9 cellular contexts compared by ENCODE assay signal in genomic region chr4:44679060-44679459, GRCh38. TPM values are rescaled to one million over a fixed set of nuclear protein-coding genes. Genes with fewer than 3 reads are reported as not detected.
DNase-seq lines count a peak whose midpoint lies in the region; ATAC-seq and TF ChIP-seq lines count a peak whose summit lies in the region.
"Had no signal": no experiment of that assay in that cellular context is flagged by ENCODE, and none has a peak within 500 bp of the region (broad histone marks: within the 10 kb centered on the region; RNA-seq: fewer than 3 reads in every experiment).

No MANE protein-coding gene starts in this region.

- H4K20me1 ChIP-seq in GM23338 (replicated peaks; ENCODE audit: insufficient read depth), result no peaks in the 10 kb centered on the region

- H3K4me3 Mint-ChIP-seq in CD4-positive, alpha-beta memory T cell, result peak overlapping the region; percentile 92 to 99 (median 97)
- H3K4me3 Mint-ChIP-seq in GM23338 (peak overlapping the region; percentile 96), WTC11 (peak overlapping the region; percentile 87)

- H3K27me3 ChIP-seq in CD4-positive, alpha-beta memory T cell (ENCODE audit: insufficient read depth, low read length), result no peaks in the 10 kb centered on the region
- H3K27me3 ChIP-seq in GM23338 (ENCODE audit: insufficient read depth), result no peaks in the 10 kb centered on the region
- no peaks in the 10 kb centered on the region for H3K27me3 ChIP-seq in thymus (ENCODE audit: control insufficient read depth, insufficient read depth)

- DNase-seq in CD4-positive, alpha-beta memory T cell, result peak in 2 of 5 donors; percentile 1 to 38
- DNase-seq in GM23338 (ENCODE audit: low spot score) (no peak), WTC11 (ENCODE audit: low spot score) (no peak), NCI-H1930 (lab: John Stamatoyannopoulos, UW) (no peak), islet precursor cell (no peak)

- CTCF ChIA-PET in CD4-positive, alpha-beta memory T cell (lab: Charles Lee; ENCODE audit: partially characterized antibody), result interaction anchor here (1.2 to 1.3 kb wide), 2 partner anchors 8 to 46 kb away, joined by 3 to 4 read pairs; no protein-coding TSS in a partner anchor
- CTCF ChIA-PET in WTC11 (lab: Charles Lee), result interaction anchor here (1.3 kb wide), 1 partner anchor 254 kb away, joined by 3 read pairs; no protein-coding TSS in a partner anchor

- peaks cover 30% of the 10 kb centered on the region for H3K79me2 ChIP-seq in GM23338 (replicated peaks; ENCODE audit: insufficient read depth)

- H3K9me3 ChIP-seq in CD4-positive, alpha-beta memory T cell (ENCODE audit: control insufficient read depth in 1 of 2, low read length in 2 of 2), result no peaks in the 10 kb centered on the region
- H3K9me3 ChIP-seq in iPS-18c (ENCODE audit: control insufficient read depth, insufficient read depth, low read length) (no peaks in the 10 kb centered on the region), thymus (ENCODE audit: control insufficient read depth) (no peaks in the 10 kb centered on the region)

- peak overlapping the region; percentile 88 for H3K4me2 ChIP-seq in GM23338

- H3K4me1 ChIP-seq in CD4-positive, alpha-beta memory T cell (ENCODE audit: insufficient read depth, low read length), result peaks cover 29% of the 10 kb centered on the region
- peaks cover 12% of the 10 kb centered on the region; the same call in 1 of the 2 replicates for H3K4me1 ChIP-seq in GM23338 (ENCODE audit: insufficient read depth)
- peaks cover 3% of the 10 kb centered on the region for H3K4me1 ChIP-seq in thymus (ENCODE audit: control insufficient read depth, insufficient read depth, low read length)

- peaks cover 18 to 50% (median 27%) of the 10 kb centered on the region in 4 donors for H3K4me1 Mint-ChIP-seq in CD4-positive, alpha-beta memory T cell
- H3K4me1 Mint-ChIP-seq in GM23338 (peaks cover 7% of the 10 kb centered on the region; the same call in 2 of the 3 replicates), WTC11 (peaks cover 13% of the 10 kb centered on the region)

- no peaks in the 10 kb centered on the region for H3K9me2 ChIP-seq in GM23338 (ENCODE audit: insufficient read depth)

- H3K4me3 ChIP-seq in CD4-positive, alpha-beta memory T cell (ENCODE audit: low read length in 2 of 2), result peak overlapping the region; percentile 80 to 87
- peak overlapping the region; percentile 73 for H3K4me3 ChIP-seq in GM23338
- H3K4me3 ChIP-seq in iPS-18c (ENCODE audit: insufficient read depth, low read depth, low read length), result peak overlapping the region; percentile 66
- H3K4me3 ChIP-seq in thymus (ENCODE audit: low read length), result peak overlapping the region; percentile 95

- no peaks in the 10 kb centered on the region for H3K9me3 Mint-ChIP-seq in CD4-positive, alpha-beta memory T cell
- H3K9me3 Mint-ChIP-seq in GM23338 (no peaks in the 10 kb centered on the region), WTC11 (no peaks in the 10 kb centered on the region)

- peak overlapping the region; percentile 91 for H3K27ac ChIP-seq in CD4-positive, alpha-beta memory T cell (ENCODE audit: low read depth, low read length)
- H3K27ac ChIP-seq in GM23338 (ENCODE audit: low read depth) (no peak overlapping the region), thymus (ENCODE audit: low read depth) (peak overlapping the region; percentile 94)

- peaks cover 10% of the 10 kb centered on the region for H3K36me3 ChIP-seq in CD4-positive, alpha-beta memory T cell (ENCODE audit: insufficient read depth, low read length)
- H3K36me3 ChIP-seq in GM23338 (ENCODE audit: insufficient read depth) (peaks cover 19% of the 10 kb centered on the region), thymus (ENCODE audit: control insufficient read depth, insufficient read depth) (no peaks in the 10 kb centered on the region)

- H3K36me3 Mint-ChIP-seq in CD4-positive, alpha-beta memory T cell, result peaks cover 2 to 25% of the 10 kb centered on the region in 2 donors
- H3K36me3 Mint-ChIP-seq in GM23338 (ENCODE audit: low read depth) (peaks cover 15% of the 10 kb centered on the region), WTC11 (peaks cover 14% of the 10 kb centered on the region)

- ATAC-seq in GM23338, result no peak
- no peak for ATAC-seq in WTC11
- ATAC-seq in HG02678 (IDR thresholded peaks at IDR 0.05; ENCODE audit: unreplicated experiment), result no peak

- H2AFZ ChIP-seq in GM23338, result peak overlapping the region; percentile 99; the same call in 1 of the 2 replicates

- H3F3A ChIP-seq in GM23338 (replicated peaks; ENCODE audit: low read depth), result no peaks in the 10 kb centered on the region

- no peaks in the 10 kb centered on the region for H3K27me3 Mint-ChIP-seq in CD4-positive, alpha-beta memory T cell
- H3K27me3 Mint-ChIP-seq in GM23338 (ENCODE audit: insufficient read depth, low read depth, poor library complexity) (peaks cover 2% of the 10 kb centered on the region), WTC11 (ENCODE audit: low read depth) (peaks cover 3% of the 10 kb centered on the region; the same call in 1 of the 2 replicates)

- POLR2A ChIA-PET in CD4-positive, alpha-beta memory T cell (lab: Charles Lee; ENCODE audit: partially characterized antibody), result interaction anchor here (1.1 to 3.3 kb wide), 8 partner anchors 8 to 47 kb away, joined by 4 to 60 read pairs (median 7); partner anchors contain the start of gene GNPDA2
- POLR2A ChIA-PET in WTC11 (lab: Charles Lee), result interaction anchor here (0.6 to 0.8 kb wide), 2 partner anchors 16 to 28 kb away, joined by 3 read pairs; no protein-coding TSS in a partner anchor

- intact Hi-C loops in CD4-positive, alpha-beta memory T cell (cut with micrococcal nuclease), result no loop called here

- H3K27ac Mint-ChIP-seq in CD4-positive, alpha-beta memory T cell, result peak overlapping the region; percentile 96 to 99 (median 98)
- H3K27ac Mint-ChIP-seq in GM23338 (peak overlapping the region; percentile 97), WTC11 (peak overlapping the region; percentile 91)

- 0% methylated on average over 3 of the region's 3 CpGs for WGBS in thymus

- TF ChIP-seq CTCF in GM23338 (conservative IDR thresholded peaks at IDR 0.05; ENCODE audit: low read depth in 2 of 2) (no peak), WTC11 (IDR thresholded peaks at IDR 0.05) (no peak)

TF ChIP-seq in GM23338, 12 proteins besides CTCF, POLR2A, EP300 and RAD21 (continues in another document):
- no peak for TF ChIP-seq EZH2 (IDR thresholded peaks at IDR 0.05; ENCODE audit: low read depth, unreplicated experiment)
- TF ChIP-seq ZNF331 (CRISPR knock-in tag; IDR thresholded peaks at IDR 0.05; ENCODE audit: low read depth), result no peak
- no peak for TF ChIP-seq EZH2phosphoT487 (IDR thresholded peaks at IDR 0.05; ENCODE audit: unreplicated experiment)
- TF ChIP-seq NANOG (IDR thresholded peaks at IDR 0.05; ENCODE audit: borderline replicate concordance), result no peak
- TF ChIP-seq STAT1 (IDR thresholded peaks at IDR 0.05; ENCODE audit: unreplicated experiment), result no peak
- no peak for TF ChIP-seq CREB1 (CRISPR knock-in tag; IDR thresholded peaks at IDR 0.05; ENCODE audit: low read depth)
- TF ChIP-seq ZNF114 (CRISPR knock-in tag; IDR thresholded peaks at IDR 0.05), result no peak

TF ChIP-seq in WTC11, 78 proteins besides CTCF, POLR2A, EP300 and RAD21:
- TF ChIP-seq ELF4 (CRISPR knock-in tag; IDR thresholded peaks at IDR 0.05; ENCODE audit: low read depth) (no peak), RORB (CRISPR knock-in tag; IDR thresholded peaks at IDR 0.05) (no peak), SP1 (CRISPR knock-in tag; conservative IDR thresholded peaks at IDR 0.05) (0 out of 2 replicates have a peak, but pooled peaks have one; percentile 7)
TF ChIP-seq in WTC11: peak in this region for 1.

RNA-seq across cellular contexts. Expression of gene GUF1, which starts 0.8 kb away (rescaled TPM):
- 10 to 100 TPM; 20.5 to 24.2 TPM for total RNA-seq in CD4-positive, alpha-beta memory T cell
- polyA plus RNA-seq in CD4-positive, alpha-beta memory T cell, result 10 to 100 TPM in 1 of 2 donors, 1 to 10 TPM in 1; 9.4 to 14.8 TPM
- total RNA-seq in GM23338 (2014; rRNA removed; shearing (Covaris generic)), result 37.9 and 39.9 TPM in 2 replicates
- polyA plus RNA-seq in GM23338 (2016; fragmentation: Nextera tagmentation; extraction: Ambion mirVana) (9.3 and 15.4 TPM in 2 replicates), thymus (14.2 TPM)
- 37.6 to 38.8 TPM (median 37.8 TPM) in 3 replicates for total RNA-seq in WTC11 (2021)

RNA-seq across cellular contexts. Expression of gene YIPF7, which starts 27.6 kb away (rescaled TPM):
- total RNA-seq in CD4-positive, alpha-beta memory T cell, result not detected
- not detected for polyA plus RNA-seq in CD4-positive, alpha-beta memory T cell
- not detected in 2 replicates for total RNA-seq in GM23338 (2014; rRNA removed; shearing (Covaris generic))
- polyA plus RNA-seq in GM23338 (2016; fragmentation: Nextera tagmentation; extraction: Ambion mirVana) (not detected in 2 replicates), thymus (0.18 TPM)
- not detected in 3 replicates for total RNA-seq in WTC11 (2021)
- total RNA-seq: LHCN-M2 had no signal

RNA-seq across cellular contexts. Expression of gene GNPDA2, which starts 47.3 kb away (rescaled TPM):
- 10 to 100 TPM; 12.5 to 15.1 TPM for total RNA-seq in CD4-positive, alpha-beta memory T cell
- 10 to 100 TPM; 20.4 to 23.5 TPM for polyA plus RNA-seq in CD4-positive, alpha-beta memory T cell
- 5.4 and 7.7 TPM in 2 replicates for total RNA-seq in GM23338 (2014; rRNA removed; shearing (Covaris generic))
- polyA plus RNA-seq in GM23338 (2016; fragmentation: Nextera tagmentation; extraction: Ambion mirVana) (6.4 and 6.6 TPM in 2 replicates), thymus (18.6 TPM)
- total RNA-seq in WTC11 (2021), result 4.7 to 5.2 TPM (median 4.9 TPM) in 3 replicates
